Comparison of ENCODE assay signal across 1 cellular context in the genomic region with DNA sequence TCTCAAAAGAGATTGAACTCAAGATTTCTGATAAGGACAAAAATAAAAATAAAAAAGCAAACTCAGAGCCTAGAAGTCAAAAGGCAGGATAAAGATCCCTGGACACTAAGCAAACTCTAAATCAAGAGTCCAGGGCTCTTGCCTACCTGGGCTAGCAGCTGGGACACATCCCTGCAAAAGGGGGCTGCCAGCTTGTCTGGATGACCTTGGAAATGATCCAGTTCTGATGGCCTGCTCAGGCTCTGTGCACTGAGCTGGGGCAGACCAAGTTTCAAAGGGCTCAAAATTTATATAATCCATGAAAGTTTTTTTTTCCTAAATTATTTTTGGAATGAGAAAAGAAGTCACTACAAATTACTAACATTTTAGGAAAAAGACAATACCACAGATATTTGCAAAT.
TF ChIP-seq lines count a peak whose summit lies in the region.

No MANE protein-coding gene starts in this region.

TF ChIP-seq in GM23338, 12 proteins besides CTCF, POLR2A, EP300 and RAD21 (continued from another document):
- TF ChIP-seq, protein P1, sequence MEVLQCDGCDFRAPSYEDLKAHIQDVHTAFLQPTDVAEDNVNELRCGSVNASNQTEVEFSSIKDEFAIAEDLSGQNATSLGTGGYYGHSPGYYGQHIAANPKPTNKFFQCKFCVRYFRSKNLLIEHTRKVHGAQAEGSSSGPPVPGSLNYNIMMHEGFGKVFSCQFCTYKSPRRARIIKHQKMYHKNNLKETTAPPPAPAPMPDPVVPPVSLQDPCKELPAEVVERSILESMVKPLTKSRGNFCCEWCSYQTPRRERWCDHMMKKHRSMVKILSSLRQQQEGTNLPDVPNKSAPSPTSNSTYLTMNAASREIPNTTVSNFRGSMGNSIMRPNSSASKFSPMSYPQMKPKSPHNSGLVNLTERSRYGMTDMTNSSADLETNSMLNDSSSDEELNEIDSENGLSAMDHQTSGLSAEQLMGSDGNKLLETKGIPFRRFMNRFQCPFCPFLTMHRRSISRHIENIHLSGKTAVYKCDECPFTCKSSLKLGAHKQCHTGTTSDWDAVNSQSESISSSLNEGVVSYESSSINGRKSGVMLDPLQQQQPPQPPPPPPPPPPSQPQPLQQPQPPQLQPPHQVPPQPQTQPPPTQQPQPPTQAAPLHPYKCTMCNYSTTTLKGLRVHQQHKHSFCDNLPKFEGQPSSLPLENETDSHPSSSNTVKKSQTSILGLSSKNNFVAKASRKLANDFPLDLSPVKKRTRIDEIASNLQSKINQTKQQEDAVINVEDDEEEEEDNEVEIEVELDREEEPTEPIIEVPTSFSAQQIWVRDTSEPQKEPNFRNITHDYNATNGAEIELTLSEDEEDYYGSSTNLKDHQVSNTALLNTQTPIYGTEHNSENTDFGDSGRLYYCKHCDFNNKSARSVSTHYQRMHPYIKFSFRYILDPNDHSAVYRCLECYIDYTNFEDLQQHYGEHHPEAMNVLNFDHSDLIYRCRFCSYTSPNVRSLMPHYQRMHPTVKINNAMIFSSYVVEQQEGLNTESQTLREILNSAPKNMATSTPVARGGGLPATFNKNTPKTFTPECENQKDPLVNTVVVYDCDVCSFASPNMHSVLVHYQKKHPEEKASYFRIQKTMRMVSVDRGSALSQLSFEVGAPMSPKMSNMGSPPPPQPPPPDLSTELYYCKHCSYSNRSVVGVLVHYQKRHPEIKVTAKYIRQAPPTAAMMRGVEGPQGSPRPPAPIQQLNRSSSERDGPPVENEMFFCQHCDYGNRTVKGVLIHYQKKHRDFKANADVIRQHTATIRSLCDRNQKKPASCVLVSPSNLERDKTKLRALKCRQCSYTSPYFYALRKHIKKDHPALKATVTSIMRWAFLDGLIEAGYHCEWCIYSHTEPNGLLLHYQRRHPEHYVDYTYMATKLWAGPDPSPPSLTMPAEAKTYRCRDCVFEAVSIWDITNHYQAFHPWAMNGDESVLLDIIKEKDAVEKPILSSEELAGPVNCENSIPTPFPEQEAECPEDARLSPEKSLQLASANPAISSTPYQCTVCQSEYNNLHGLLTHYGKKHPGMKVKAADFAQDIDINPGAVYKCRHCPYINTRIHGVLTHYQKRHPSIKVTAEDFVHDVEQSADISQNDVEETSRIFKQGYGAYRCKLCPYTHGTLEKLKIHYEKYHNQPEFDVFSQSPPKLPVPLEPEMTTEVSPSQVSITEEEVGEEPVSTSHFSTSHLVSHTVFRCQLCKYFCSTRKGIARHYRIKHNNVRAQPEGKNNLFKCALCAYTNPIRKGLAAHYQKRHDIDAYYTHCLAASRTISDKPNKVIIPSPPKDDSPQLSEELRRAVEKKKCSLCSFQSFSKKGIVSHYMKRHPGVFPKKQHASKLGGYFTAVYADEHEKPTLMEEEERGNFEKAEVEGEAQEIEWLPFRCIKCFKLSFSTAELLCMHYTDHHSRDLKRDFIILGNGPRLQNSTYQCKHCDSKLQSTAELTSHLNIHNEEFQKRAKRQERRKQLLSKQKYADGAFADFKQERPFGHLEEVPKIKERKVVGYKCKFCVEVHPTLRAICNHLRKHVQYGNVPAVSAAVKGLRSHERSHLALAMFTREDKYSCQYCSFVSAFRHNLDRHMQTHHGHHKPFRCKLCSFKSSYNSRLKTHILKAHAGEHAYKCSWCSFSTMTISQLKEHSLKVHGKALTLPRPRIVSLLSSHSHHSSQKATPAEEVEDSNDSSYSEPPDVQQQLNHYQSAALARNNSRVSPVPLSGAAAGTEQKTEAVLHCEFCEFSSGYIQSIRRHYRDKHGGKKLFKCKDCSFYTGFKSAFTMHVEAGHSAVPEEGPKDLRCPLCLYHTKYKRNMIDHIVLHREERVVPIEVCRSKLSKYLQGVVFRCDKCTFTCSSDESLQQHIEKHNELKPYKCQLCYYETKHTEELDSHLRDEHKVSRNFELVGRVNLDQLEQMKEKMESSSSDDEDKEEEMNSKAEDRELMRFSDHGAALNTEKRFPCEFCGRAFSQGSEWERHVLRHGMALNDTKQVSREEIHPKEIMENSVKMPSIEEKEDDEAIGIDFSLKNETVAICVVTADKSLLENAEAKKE (CRISPR knock-in tag; IDR thresholded peaks at IDR 0.05) = no peak
- no peak for TF ChIP-seq ZNF114 (CRISPR knock-in tag; IDR thresholded peaks at IDR 0.05)
- TF ChIP-seq EZH2 (IDR thresholded peaks at IDR 0.05; ENCODE audit: low read depth, unreplicated experiment) = no peak
- TF ChIP-seq EZH2phosphoT487 (IDR thresholded peaks at IDR 0.05; ENCODE audit: unreplicated experiment) = no peak
- TF ChIP-seq POLR2AphosphoS5 (IDR thresholded peaks at IDR 0.05; ENCODE audit: low read depth) = no peak
- TF ChIP-seq JUNB (IDR thresholded peaks at IDR 0.05; ENCODE audit: unreplicated experiment) = no peak
